ENCODE assay signal across 8 cellular contexts in the genomic region with DNA sequence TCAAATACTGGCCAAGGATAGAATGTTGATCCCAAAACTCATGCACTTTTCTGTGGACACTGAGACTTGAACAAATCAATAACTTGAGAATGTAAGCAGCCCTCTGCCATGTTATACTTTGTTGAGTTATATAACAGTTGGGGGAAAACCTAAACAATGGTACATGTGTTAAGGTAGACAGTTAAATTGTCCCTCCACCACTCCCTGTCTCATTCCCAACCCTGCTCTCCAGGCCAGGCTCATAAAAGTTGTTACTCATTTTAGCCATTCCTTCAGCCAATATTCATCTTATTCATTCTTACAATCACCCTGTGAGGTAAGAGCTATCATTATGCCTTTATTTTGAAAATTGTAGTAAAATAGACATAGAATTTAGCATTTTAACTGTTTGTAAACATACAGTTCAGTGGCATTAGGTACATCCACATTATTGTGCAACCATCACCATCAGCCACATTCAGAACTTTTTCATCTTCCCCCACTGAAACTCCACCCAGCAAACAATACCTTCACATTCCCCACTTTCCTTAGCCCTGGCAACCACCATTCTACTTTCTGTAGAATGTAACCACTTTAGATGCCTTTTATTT. TPM values are rescaled to one million over a fixed set of nuclear protein-coding genes. Genes with fewer than 3 reads are reported as not detected.
DNase-seq lines count a peak whose midpoint lies in the region; ATAC-seq and TF ChIP-seq lines count a peak whose summit lies in the region.

No MANE protein-coding gene starts in this region.

- H3K4me3 Mint-ChIP-seq in mesothelial cell of epicardium, result no peak overlapping the region

- H3K27me3 ChIP-seq in left ventricle myocardium inferior (ENCODE audit: low read depth) (no peaks in the 10 kb centered on the region), body of pancreas (no peaks in the 10 kb centered on the region), aorta (ENCODE audit: control insufficient read depth in 1 of 2, insufficient read depth in 2 of 2, low read length in 1 of 2) (no peaks in the 10 kb centered on the region)

- peak overlapping the region; percentile 96 for H3K27ac ChIP-seq in left ventricle myocardium inferior (replicated peaks)
- peak overlapping the region; percentile 79 to 96 (median 92) for H3K27ac ChIP-seq in body of pancreas
- peak overlapping the region; percentile 71 to 96 for H3K27ac ChIP-seq in aorta (ENCODE audit: low read depth in 1 of 2, low read length in 2 of 2)

- H3K4me3 ChIP-seq in left ventricle myocardium inferior (peak overlapping the region; percentile 43), body of pancreas (no peak overlapping the region), aorta (ENCODE audit: low read length in 2 of 2) (no peak overlapping the region)

- TF ChIP-seq POLR2A in body of pancreas (IDR thresholded peaks at IDR 0.05), result no peak

- no peak for DNase-seq in left ventricle myocardium inferior
- DNase-seq in Right ventricle myocardium superior, result no peak
- DNase-seq in body of pancreas, result no peak
- DNase-seq in mesothelial cell of epicardium (ENCODE audit: low spot score in 2 of 2, unreplicated experiment in 2 of 2), result no peak
- no peak for DNase-seq in aorta
- DNase-seq in iPS-NIHi7 (ENCODE audit: extremely low spot score), result no peak

- peaks cover 48% of the 10 kb centered on the region for H3K4me1 Mint-ChIP-seq in mesothelial cell of epicardium

- H3K27me3 Mint-ChIP-seq in mesothelial cell of epicardium (ENCODE audit: low read depth), result no peaks in the 10 kb centered on the region

- TF ChIP-seq CTCF in left ventricle myocardium inferior (IDR thresholded peaks at IDR 0.05; ENCODE audit: borderline replicate concordance), result no peak
- no peak for TF ChIP-seq CTCF in body of pancreas (IDR thresholded peaks at IDR 0.05)
- TF ChIP-seq CTCF in mesothelial cell of epicardium (IDR thresholded peaks at IDR 0.05; ENCODE audit: unreplicated experiment), result no peak

- peaks cover 2% of the 10 kb centered on the region for H3K36me3 Mint-ChIP-seq in mesothelial cell of epicardium

- peak overlapping the region; percentile 96 for H3K27ac Mint-ChIP-seq in mesothelial cell of epicardium

- H3K9me3 Mint-ChIP-seq in mesothelial cell of epicardium, result peaks cover 10% of the 10 kb centered on the region

- intact Hi-C loops in left ventricle myocardium inferior (cut with micrococcal nuclease), result no loop called here
- intact Hi-C loops in Right ventricle myocardium superior (cut with DNase I), result no loop called here
- intact Hi-C loops in body of pancreas (cut with DNase I), result no loop called here
- intact Hi-C loops in aorta (cut with DNase I), result loop anchor here (5.0 kb wide), 1 partner anchor 40 kb away; a partner anchor contains a TSS

- peaks cover 57% of the 10 kb centered on the region for H3K4me1 ChIP-seq in left ventricle myocardium inferior
- H3K4me1 ChIP-seq in body of pancreas, result peaks cover 55% of the 10 kb centered on the region
- H3K4me1 ChIP-seq in aorta (ENCODE audit: control insufficient read depth in 1 of 2, insufficient read depth in 2 of 2, low read length in 2 of 2), result no peaks in the 10 kb centered on the region

- H3K36me3 ChIP-seq in left ventricle myocardium inferior (no peaks in the 10 kb centered on the region), body of pancreas (replicated peaks in 1 of 2; ENCODE audit: insufficient read depth in 1 of 2, low read depth in 2 of 2) (no peaks in the 10 kb centered on the region), aorta (ENCODE audit: control insufficient read depth in 1 of 2, insufficient read depth in 2 of 2, low read length in 1 of 2) (no peaks in the 10 kb centered on the region)

- ATAC-seq in Right ventricle myocardium superior (ENCODE audit: poor library complexity), result no peak
- peak; percentile 2 for ATAC-seq in body of pancreas
- ATAC-seq in aorta (ENCODE audit: low FRiP score), result peak; percentile 46
- ATAC-seq in GM19455 (IDR thresholded peaks at IDR 0.05; ENCODE audit: unreplicated experiment), result no peak
- no peak for ATAC-seq in HG03565 (IDR thresholded peaks at IDR 0.05; ENCODE audit: unreplicated experiment)

- H3K9me3 ChIP-seq in left ventricle myocardium inferior (replicated peaks) (no peaks in the 10 kb centered on the region), body of pancreas (no peaks in the 10 kb centered on the region), aorta (ENCODE audit: control insufficient read depth, low read length) (no peaks in the 10 kb centered on the region)

RNA-seq across cellular contexts. Expression of a gene that starts 38.2 kb away (rescaled TPM):
- 41.4 TPM for total RNA-seq in left ventricle myocardium inferior
- total RNA-seq in Right ventricle myocardium superior, result 11.4 TPM
- total RNA-seq in body of pancreas, result 10 to 100 TPM; 46.4 to 60.3 TPM
- 131 to 136 TPM (median 134 TPM) in 3 replicates for total RNA-seq in mesothelial cell of epicardium
- total RNA-seq in aorta, result 10 to 100 TPM; 62.0 to 72.9 TPM
- 10 to 100 TPM; 17.8 to 88.8 TPM for polyA plus RNA-seq in aorta

RNA-seq across cellular contexts. Expression of a gene that starts 40.0 kb away (rescaled TPM):
- 223 TPM for total RNA-seq in left ventricle myocardium inferior
- 207 TPM for total RNA-seq in Right ventricle myocardium superior
- 10 to 100 TPM; 70.0 to 82.4 TPM for total RNA-seq in body of pancreas
- total RNA-seq in mesothelial cell of epicardium, result 96.5 to 101 TPM (median 99.8 TPM) in 3 replicates
- 100 to 1,000 TPM; 172 to 222 TPM for total RNA-seq in aorta
- 100 to 1,000 TPM; 153 to 213 TPM for polyA plus RNA-seq in aorta

Comparison
In these comparisons a context has a peak if more than half of its experiments do, and no peak if none do; other contexts are left out.
1. ATAC-seq: peak in body of pancreas (single experiment) and aorta (single experiment); none in Right ventricle myocardium superior (single experiment), GM19455 (single experiment) and HG03565 (single experiment).
2. intact Hi-C loops: an anchor here in aorta (5.0 kb wide); none called in left ventricle myocardium inferior, Right ventricle myocardium superior and body of pancreas.
3. Peak in every context shown above with its lines, with median percentiles within 50 percentile points of each other: H3K27ac ChIP-seq.